In the genomic region with DNA sequence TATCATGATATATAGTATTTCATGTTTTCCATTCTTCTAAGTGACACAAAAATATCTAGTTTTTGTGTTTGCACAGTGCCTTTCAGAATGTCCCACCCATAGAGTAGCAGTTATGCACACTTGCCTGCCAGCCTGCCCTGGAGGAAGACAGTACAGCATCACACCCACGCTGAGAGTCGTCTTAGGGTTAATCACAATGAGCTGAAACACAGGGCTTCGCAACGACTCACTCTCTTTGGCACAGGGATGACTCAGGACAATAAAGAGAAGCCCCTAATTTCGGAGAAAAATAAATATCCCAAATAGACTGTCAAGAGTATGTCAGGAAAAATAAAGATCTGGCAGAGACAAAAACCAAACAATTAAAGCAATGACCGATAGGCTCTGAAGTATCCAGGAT, we compare ENCODE assay signal across 28 cellular contexts. TPM values are rescaled to one million over a fixed set of nuclear protein-coding genes. Genes with fewer than 3 reads are reported as not detected.
DNase-seq lines count a peak whose midpoint lies in the region; ATAC-seq, FAIRE-seq and TF ChIP-seq lines count a peak whose summit lies in the region.
"Had no signal": no experiment of that assay in that cellular context is flagged by ENCODE, and none has a peak within 500 bp of the region (broad histone marks: within the 10 kb centered on the region; RNA-seq: fewer than 3 reads in every experiment).

No MANE protein-coding gene starts in this region.

- no peak for FAIRE-seq in endothelial cell of umbilical vein (lab: Jason Lieb, UNC)
- FAIRE-seq: endometrium had no signal

- peaks cover 13% of the 10 kb centered on the region for H3K4me1 ChIP-seq in endothelial cell of umbilical vein (ENCODE audit: control insufficient read depth, extremely low read depth, insufficient read depth, low read length)
- H3K4me1 ChIP-seq in mesenchymal stem cell (ENCODE audit: control insufficient read depth, insufficient read depth, low read depth, low read length): peaks cover 2% of the 10 kb centered on the region
- H3K4me1 ChIP-seq: prostate gland, SJCRH30, testis had no signal

- dilution Hi-C loops in endothelial cell of umbilical vein (cut with MboI; ENCODE audit: extremely low pct_ligation_motif_present, low sequenced_read_pairs): no loop called here

- no peak overlapping the region for H2AK5ac ChIP-seq in mesenchymal stem cell (ENCODE audit: low read length, severe bottlenecking)

- no peak overlapping the region for H4K91ac ChIP-seq in mesenchymal stem cell (ENCODE audit: low read length)

- H3K4me2 ChIP-seq in endothelial cell of umbilical vein (ENCODE audit: insufficient read depth, low read length): peak overlapping the region; percentile 81
- no peak overlapping the region for H3K4me2 ChIP-seq in mesenchymal stem cell (ENCODE audit: low read length, poor library complexity, severe bottlenecking)
- H3K4me2 ChIP-seq: hepatocyte had no signal

- no peak overlapping the region for H3K4ac ChIP-seq in mesenchymal stem cell (ENCODE audit: low read depth in 1 of 2, low read length in 2 of 2)

- POLR2A ChIA-PET in endothelial cell of umbilical vein (lab: Charles Lee): no interaction called here

- BruUV-seq in endothelial cell of umbilical vein (replicated peaks; lab: Mats Ljungman, UMichigan): TSS peak; percentile 91

- no peaks in the 10 kb centered on the region for H3K79me2 ChIP-seq in endothelial cell of umbilical vein (ENCODE audit: control insufficient read depth, insufficient read depth, low read length)
- H3K79me2 ChIP-seq: hepatocyte had no signal

- no peaks in the 10 kb centered on the region for H3K9me3 ChIP-seq in endothelial cell of umbilical vein (replicated peaks; ENCODE audit: control insufficient read depth, insufficient read depth, low read length)
- no peaks in the 10 kb centered on the region for H3K9me3 ChIP-seq in mesenchymal stem cell (ENCODE audit: control insufficient read depth, low read length)
- H3K9me3 ChIP-seq: prostate gland, SJCRH30, testis had no signal

- H3K36me3 ChIP-seq in endothelial cell of umbilical vein (ENCODE audit: control insufficient read depth in 2 of 2, extremely low read depth in 1 of 2, insufficient read depth in 2 of 2, low read length in 2 of 2) (no peaks in the 10 kb centered on the region), mesenchymal stem cell (ENCODE audit: control insufficient read depth in 1 of 2, insufficient read depth in 2 of 2, low read depth in 1 of 2, low read length in 2 of 2) (peaks cover 23 to 66% of the 10 kb centered on the region in 2 experiments)
- H3K36me3 ChIP-seq: prostate gland had no signal

- H2BK15ac ChIP-seq in mesenchymal stem cell (ENCODE audit: low read depth, poor library complexity, severe bottlenecking): no peak overlapping the region

- H3K18ac ChIP-seq in mesenchymal stem cell (ENCODE audit: low read depth in 1 of 2, low read length in 2 of 2): no peak overlapping the region

- H3K27me3 ChIP-seq in endothelial cell of umbilical vein (ENCODE audit: control insufficient read depth in 2 of 2, insufficient read depth in 2 of 2, low read length in 2 of 2): no peaks in the 10 kb centered on the region
- no peaks in the 10 kb centered on the region for H3K27me3 ChIP-seq in mesenchymal stem cell (ENCODE audit: control insufficient read depth in 1 of 2, insufficient read depth in 1 of 2, low read length in 2 of 2)
- H3K27me3 ChIP-seq: hepatocyte, SJCRH30, testis had no signal

- H3K9ac ChIP-seq in endothelial cell of umbilical vein (replicated peaks; ENCODE audit: extremely low read depth, insufficient read depth, low read length): peak overlapping the region; percentile 74
- H3K9ac ChIP-seq in mesenchymal stem cell (ENCODE audit: low read length): no peak overlapping the region

- peak overlapping the region; percentile 53 for H2AFZ ChIP-seq in endothelial cell of umbilical vein (ENCODE audit: low read depth, low read length)
- H2AFZ ChIP-seq in mesenchymal stem cell (ENCODE audit: low read depth, low read length): no peak overlapping the region
- H2AFZ ChIP-seq: hepatocyte had no signal

- peak; percentile 37 for DNase-seq in Daoy (ENCODE audit: low read depth)
- DNase-seq in M059J (ENCODE audit: low read depth): peak; percentile 18
- DNase-seq in endothelial cell of umbilical vein (ENCODE audit: low read depth, low spot score): no peak
- DNase-seq in mesenchymal stem cell: no peak
- DNase-seq in superior temporal gyrus (ENCODE audit: extremely low spot score): no peak
- DNase-seq: activated CD4-positive, alpha-beta T cell treated with anti-CD3 and anti-CD28 coated beads, Interleukin-2, amount 10 ng/mL, durations not matched to agents 24 days and 14 days; activated CD8-positive, alpha-beta memory T cell treated with anti-CD3 and anti-CD28 coated beads, Interleukin-2, amount 10 ng/mL, durations not matched to agents 7 days and 5 days; activated naive CD8-positive, alpha-beta T cell treated with anti-CD3 and anti-CD28 coated beads, Interleukin-2, amount 50 U/mL, for 24 hours; CD4-positive, CD25-positive, alpha-beta regulatory T cell; cortex of kidney; DMS 273 treated with DMSO at 0.1 percent for 48 hours; GF-D8; immature natural killer cell; NCI-H1105; NCI-H2081 treated with DMSO at 0.1 percent for 48 hours; NCI-H510A; NK-92 treated with Interleukin-12 subunit alpha and Interleukin-12 subunit beta, amount 100 ng/mL, for 24 hours; SJCRH30; stimulated activated CD4-positive, alpha-beta T cell treated with anti-CD3 and anti-CD28 coated beads, Interleukin-2, amount 100 ng/mL, for 48 hours; stimulated activated naive B cell treated with anti-CD40 and anti-IgM and Interleukin-4, amounts not matched to agents 10 μg/mL and 1 μg/mL and 100 μg/mL, for 72 hours; T-helper 2 cell; testis had no signal

- H3K27ac ChIP-seq in endothelial cell of umbilical vein (ENCODE audit: insufficient read depth, low read depth, low read length) (peak overlapping the region; percentile 96), mesenchymal stem cell (ENCODE audit: low read length, poor library complexity, severe bottlenecking) (peak overlapping the region; percentile 21)
- H3K27ac ChIP-seq: hepatocyte, prostate gland, SJCRH30, testis had no signal

- H2BK12ac ChIP-seq in mesenchymal stem cell (ENCODE audit: low read length in 2 of 2): no peak overlapping the region

- H3K79me1 ChIP-seq in mesenchymal stem cell (replicated peaks; ENCODE audit: low read length, poor library complexity, severe bottlenecking): peaks cover 4% of the 10 kb centered on the region

- CTCF ChIA-PET in endothelial cell of umbilical vein (lab: Charles Lee): interaction anchor here (1.0 to 2.4 kb wide), 2 partner anchors 11 to 87 kb away, joined by 3 to 12 read pairs; no protein-coding TSS in a partner anchor

- H3K4me3 ChIP-seq in endothelial cell of umbilical vein (replicated peaks in 1 of 3; ENCODE audit: insufficient read depth in 1 of 3, low read depth in 1 of 3, low read length in 3 of 3) (peak overlapping the region in 1 of 3 experiments; percentile 28), mesenchymal stem cell (ENCODE audit: insufficient read depth in 1 of 2, low read depth in 1 of 2, low read length in 2 of 2) (no peak overlapping the region)
- H3K4me3 ChIP-seq: hepatocyte, prostate gland, SJCRH30, testis had no signal

- no peak for TF ChIP-seq CTCF in endothelial cell of umbilical vein (IDR thresholded peaks at IDR 0.05; ENCODE audit: extremely low read depth in 1 of 2, insufficient read depth in 1 of 2, low read depth in 1 of 2, low read length in 2 of 2)

- WGBS in mesenchymal stem cell: 67% methylated on average over 6 of the region's 6 CpGs

- peak overlapping the region; percentile 69 for H4K8ac ChIP-seq in mesenchymal stem cell (ENCODE audit: low read length)

- no peak for ATAC-seq in GM19452 (IDR thresholded peaks at IDR 0.05; ENCODE audit: unreplicated experiment)
- no peak for ATAC-seq in GM18870 (IDR thresholded peaks at IDR 0.05; ENCODE audit: unreplicated experiment)
- no peak for ATAC-seq in HG02938 (IDR thresholded peaks at IDR 0.05; ENCODE audit: unreplicated experiment)
- ATAC-seq: activated CD8-positive, alpha-beta memory T cell treated with anti-CD3 and anti-CD28 coated beads, Interleukin-2, amount 10 ng/mL, durations not matched to agents 7 days and 5 days; activated naive CD8-positive, alpha-beta T cell treated with anti-CD3 and anti-CD28 coated beads, Interleukin-2, amount 50 U/mL, for 24 hours; stimulated activated naive B cell treated with anti-CD40 and anti-IgM and Interleukin-4, amounts not matched to agents 10 μg/mL and 1 μg/mL and 100 μg/mL, for 72 hours had no signal

- H3K23ac ChIP-seq in mesenchymal stem cell (ENCODE audit: low read length in 2 of 2): no peak overlapping the region

- no peak overlapping the region for H2BK120ac ChIP-seq in mesenchymal stem cell (ENCODE audit: low read depth, low read length)

- no peaks in the 10 kb centered on the region for H4K20me1 ChIP-seq in endothelial cell of umbilical vein (replicated peaks; ENCODE audit: control insufficient read depth, extremely low read depth, insufficient read depth, low read length)

- no peak overlapping the region for H2BK5ac ChIP-seq in mesenchymal stem cell (ENCODE audit: low read depth, low read length, poor library complexity, severe bottlenecking)

- H3K14ac ChIP-seq in mesenchymal stem cell (ENCODE audit: low read length in 2 of 2): no peak overlapping the region

- no peak for TF ChIP-seq POLR2A in endothelial cell of umbilical vein (IDR thresholded peaks at IDR 0.05; ENCODE audit: low read depth, low read length)

- H3K9me1 ChIP-seq in endothelial cell of umbilical vein (replicated peaks; ENCODE audit: control insufficient read depth, extremely low read depth, insufficient read depth, low read length): no peaks in the 10 kb centered on the region

- intact Hi-C loops in endothelial cell of umbilical vein (cut with micrococcal nuclease): loop anchor here (1.0 kb wide), 4 partner anchors 11 to 71 kb away; a partner anchor contains a TSS

RNA-seq across cellular contexts. Expression of a gene that starts 11.6 kb away (rescaled TPM):
- total RNA-seq in Daoy (2014; rRNA removed; shearing (Covaris generic)): 175 and 208 TPM in 2 replicates
- 156 and 188 TPM in 2 replicates for total RNA-seq in M059J (2014; rRNA removed; shearing (Covaris generic))
- total RNA-seq in endothelial cell of umbilical vein: 109 and 112 TPM in 2 replicates
- polyA plus RNA-seq in endothelial cell of umbilical vein: 212 and 228 TPM in 2 replicates
- 154 and 163 TPM in 2 replicates for polyA plus RNA-seq in endothelial cell of umbilical vein (2011; cell fraction: cytosol; rRNA removed)
- polyA plus RNA-seq in endothelial cell of umbilical vein (2011; cell fraction: nucleus; rRNA removed): 53.8 and 66.2 TPM in 2 replicates
- polyA plus RNA-seq in endothelial cell of umbilical vein (2012): 146 and 192 TPM in 2 replicates
- polyA minus RNA-seq in endothelial cell of umbilical vein: 34.1 and 38.3 TPM in 2 replicates
- 83.5 TPM for polyA minus RNA-seq in endothelial cell of umbilical vein (2011; cell fraction: cytosol; rRNA and poly(A)+ RNA removed)
- polyA minus RNA-seq in endothelial cell of umbilical vein (2011; cell fraction: nucleus; rRNA and poly(A)+ RNA removed): 10.8 and 11.4 TPM in 2 replicates
- polyA plus RNA-seq in mesenchymal stem cell (2013, experiment 1 of 2): 158 TPM
- polyA plus RNA-seq in mesenchymal stem cell (2013, experiment 2 of 2): 175 TPM

RNA-seq across cellular contexts. Expression of a gene that starts 33.4 kb away (rescaled TPM):
- total RNA-seq in Daoy (2014; rRNA removed; shearing (Covaris generic)): 12.9 and 13.5 TPM in 2 replicates
- 14.4 and 16.1 TPM in 2 replicates for total RNA-seq in M059J (2014; rRNA removed; shearing (Covaris generic))
- 11.8 and 15.6 TPM in 2 replicates for total RNA-seq in endothelial cell of umbilical vein
- polyA plus RNA-seq in endothelial cell of umbilical vein: 4.1 and 5.1 TPM in 2 replicates
- polyA plus RNA-seq in endothelial cell of umbilical vein (2011; cell fraction: cytosol; rRNA removed): 4.2 and 4.7 TPM in 2 replicates
- 7.9 and 8.7 TPM in 2 replicates for polyA plus RNA-seq in endothelial cell of umbilical vein (2011; cell fraction: nucleus; rRNA removed)
- 6.8 and 9.7 TPM in 2 replicates for polyA plus RNA-seq in endothelial cell of umbilical vein (2012)
- 8.2 and 10.7 TPM in 2 replicates for polyA minus RNA-seq in endothelial cell of umbilical vein
- polyA minus RNA-seq in endothelial cell of umbilical vein (2011; cell fraction: cytosol; rRNA and poly(A)+ RNA removed): 15.3 TPM
- polyA minus RNA-seq in endothelial cell of umbilical vein (2011; cell fraction: nucleus; rRNA and poly(A)+ RNA removed): 8.6 and 12.0 TPM in 2 replicates
- 13.8 TPM for polyA plus RNA-seq in mesenchymal stem cell (2013, experiment 1 of 2)
- 14.4 TPM for polyA plus RNA-seq in mesenchymal stem cell (2013, experiment 2 of 2)

RNA-seq across cellular contexts. Expression of a gene that starts 33.5 kb away (rescaled TPM):
- total RNA-seq in Daoy (2014; rRNA removed; shearing (Covaris generic)): 23.9 and 46.1 TPM in 2 replicates
- total RNA-seq in M059J (2014; rRNA removed; shearing (Covaris generic)): 63.4 and 116 TPM in 2 replicates
- total RNA-seq in endothelial cell of umbilical vein: 80.8 and 83.5 TPM in 2 replicates
- polyA plus RNA-seq in endothelial cell of umbilical vein: 39.6 and 51.6 TPM in 2 replicates
- polyA plus RNA-seq in endothelial cell of umbilical vein (2011; cell fraction: cytosol; rRNA removed): 53.6 and 62.0 TPM in 2 replicates
- polyA plus RNA-seq in endothelial cell of umbilical vein (2011; cell fraction: nucleus; rRNA removed): 75.5 and 91.5 TPM in 2 replicates
- polyA plus RNA-seq in endothelial cell of umbilical vein (2012): 97.2 and 113 TPM in 2 replicates
- polyA minus RNA-seq in endothelial cell of umbilical vein: 142 and 180 TPM in 2 replicates
- 22.7 TPM for polyA minus RNA-seq in endothelial cell of umbilical vein (2011; cell fraction: cytosol; rRNA and poly(A)+ RNA removed)
- polyA minus RNA-seq in endothelial cell of umbilical vein (2011; cell fraction: nucleus; rRNA and poly(A)+ RNA removed): 34.3 and 51.5 TPM in 2 replicates
- 51.0 TPM for polyA plus RNA-seq in mesenchymal stem cell (2013, experiment 1 of 2)
- polyA plus RNA-seq in mesenchymal stem cell (2013, experiment 2 of 2): 49.7 TPM

RNA-seq across cellular contexts. Expression of a gene that starts 50.2 kb away (rescaled TPM):
- 84.2 and 99.9 TPM in 2 replicates for total RNA-seq in Daoy (2014; rRNA removed; shearing (Covaris generic))
- total RNA-seq in M059J (2014; rRNA removed; shearing (Covaris generic)): 127 and 136 TPM in 2 replicates
- total RNA-seq in endothelial cell of umbilical vein: 64.8 and 69.9 TPM in 2 replicates
- polyA plus RNA-seq in endothelial cell of umbilical vein: 47.4 and 50.0 TPM in 2 replicates
- 44.6 and 45.5 TPM in 2 replicates for polyA plus RNA-seq in endothelial cell of umbilical vein (2011; cell fraction: cytosol; rRNA removed)
- polyA plus RNA-seq in endothelial cell of umbilical vein (2011; cell fraction: nucleus; rRNA removed): 69.0 and 89.8 TPM in 2 replicates
- polyA plus RNA-seq in endothelial cell of umbilical vein (2012): 38.3 and 39.9 TPM in 2 replicates
- 49.9 and 55.4 TPM in 2 replicates for polyA minus RNA-seq in endothelial cell of umbilical vein
- 24.6 TPM for polyA minus RNA-seq in endothelial cell of umbilical vein (2011; cell fraction: cytosol; rRNA and poly(A)+ RNA removed)
- polyA minus RNA-seq in endothelial cell of umbilical vein (2011; cell fraction: nucleus; rRNA and poly(A)+ RNA removed): 62.5 and 77.7 TPM in 2 replicates
- 28.8 TPM for polyA plus RNA-seq in mesenchymal stem cell (2013, experiment 1 of 2)
- 30.8 TPM for polyA plus RNA-seq in mesenchymal stem cell (2013, experiment 2 of 2)

RNA-seq across cellular contexts. Expression of a gene that starts 50.6 kb away (rescaled TPM):
- total RNA-seq in Daoy (2014; rRNA removed; shearing (Covaris generic)): 51.3 and 60.9 TPM in 2 replicates
- total RNA-seq in M059J (2014; rRNA removed; shearing (Covaris generic)): 23.7 and 27.5 TPM in 2 replicates
- 10.9 and 14.7 TPM in 2 replicates for total RNA-seq in endothelial cell of umbilical vein
- 21.6 and 32.1 TPM in 2 replicates for polyA plus RNA-seq in endothelial cell of umbilical vein
- polyA plus RNA-seq in endothelial cell of umbilical vein (2011; cell fraction: cytosol; rRNA removed): 11.7 and 18.4 TPM in 2 replicates
- polyA plus RNA-seq in endothelial cell of umbilical vein (2011; cell fraction: nucleus; rRNA removed): 19.7 and 20.9 TPM in 2 replicates
- 14.5 and 14.9 TPM in 2 replicates for polyA plus RNA-seq in endothelial cell of umbilical vein (2012)
- polyA minus RNA-seq in endothelial cell of umbilical vein: 48.6 and 55.3 TPM in 2 replicates
- 30.0 TPM for polyA minus RNA-seq in endothelial cell of umbilical vein (2011; cell fraction: cytosol; rRNA and poly(A)+ RNA removed)
- 29.8 and 30.9 TPM in 2 replicates for polyA minus RNA-seq in endothelial cell of umbilical vein (2011; cell fraction: nucleus; rRNA and poly(A)+ RNA removed)
- 9.8 TPM for polyA plus RNA-seq in mesenchymal stem cell (2013, experiment 1 of 2)
- polyA plus RNA-seq in mesenchymal stem cell (2013, experiment 2 of 2): 9.5 TPM

Comparison
In these comparisons a context has a peak if more than half of its experiments do, and no peak if none do; other contexts are left out.
1. DNase-seq: peak in Daoy (single experiment) and M059J (single experiment); none in endothelial cell of umbilical vein (single experiment), mesenchymal stem cell (single experiment) and superior temporal gyrus (single experiment).